ENCODE assay signal across 2 cellular contexts in the genomic region with DNA sequence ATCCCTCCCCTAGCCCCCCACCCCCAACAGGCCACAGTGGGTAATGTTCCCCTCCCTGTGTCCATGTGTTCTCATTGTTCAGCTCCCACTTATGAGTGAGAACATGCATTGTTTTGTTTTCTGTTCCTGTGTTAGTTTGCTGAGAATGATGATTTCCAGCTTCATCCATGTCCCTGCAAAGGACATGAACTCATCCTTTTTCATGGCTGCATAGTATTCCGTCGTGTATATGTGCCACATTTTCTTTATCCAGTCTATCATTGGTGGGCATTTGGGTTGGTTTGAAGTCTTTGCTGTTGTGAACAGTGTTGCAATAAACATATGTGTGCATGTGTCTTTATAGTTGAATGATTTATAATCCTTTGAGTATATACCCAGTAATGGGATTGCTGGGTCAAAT. TPM values are rescaled to one million over a fixed set of nuclear protein-coding genes. Genes with fewer than 3 reads are reported as not detected.
"Had no signal": no experiment of that assay in that cellular context is flagged by ENCODE, and none has a peak within 500 bp of the region (broad histone marks: within the 10 kb centered on the region; RNA-seq: fewer than 3 reads in every experiment).

No MANE protein-coding gene starts in this region.

RNA-seq across cellular contexts. Expression of a gene that starts 38.5 kb away (rescaled TPM):
- total RNA-seq: thoracic aorta, tibial nerve had no signal
